23 cellular contexts compared by ENCODE assay signal in the genomic region with DNA sequence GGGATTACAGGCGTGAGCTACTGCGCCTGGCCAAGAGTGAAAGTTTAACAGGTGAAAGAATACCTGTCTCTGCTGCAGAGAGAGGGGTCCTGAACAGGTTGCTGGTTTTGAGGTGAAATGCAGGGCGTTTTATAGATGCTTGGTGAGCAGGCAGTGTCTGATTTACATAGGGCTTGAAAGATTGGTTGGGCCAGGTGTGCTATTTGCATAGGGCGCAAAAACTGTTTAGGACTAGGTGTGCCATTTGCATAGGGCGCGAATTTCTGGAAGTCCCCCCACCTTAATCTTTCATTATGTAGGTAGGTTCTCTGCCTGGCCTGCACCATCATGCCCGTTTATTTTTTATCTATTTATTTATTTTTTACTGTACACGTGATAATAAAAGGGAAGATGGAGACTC. TPM values are rescaled to one million over a fixed set of nuclear protein-coding genes. Genes with fewer than 3 reads are reported as not detected.
"Had no signal": no experiment of that assay in that cellular context is flagged by ENCODE, and none has a peak within 500 bp of the region (broad histone marks: within the 10 kb centered on the region; RNA-seq: fewer than 3 reads in every experiment).

No MANE protein-coding gene starts in this region.

- H3K36me3 Mint-ChIP-seq: mesothelial cell of epicardium; natural killer cell treated with Interleukin-12 subunit alpha and Interleukin-12 subunit beta and Interleukin-15 and Interleukin-18, amount 100 ng/mL, for 72 hours; neural progenitor cell had no signal

- H3K4me3 ChIP-seq: esophagus squamous epithelium, gastroesophageal sphincter, neural progenitor cell, ovary, right atrium auricular region, sigmoid colon, skin epidermis, tibial artery, upper lobe of left lung, uterus had no signal

- H3K4me2 ChIP-seq: neural progenitor cell had no signal

- H3K9ac ChIP-seq: neural progenitor cell had no signal

- H3K27me3 Mint-ChIP-seq: dendritic cell treated with granulocyte-macrophage colony-stimulating factor and Interleukin-4, amounts not matched to agents 40 ng/mL and 50 ng/mL, for 4 days; natural killer cell treated with Interleukin-12 subunit alpha and Interleukin-12 subunit beta and Interleukin-15 and Interleukin-18, amount 100 ng/mL, for 72 hours had no signal

- H3K27me3 ChIP-seq: esophagus squamous epithelium, gastroesophageal sphincter, neural progenitor cell, ovary, right atrium auricular region, sigmoid colon, tibial artery, upper lobe of left lung, uterus had no signal

- H3K27ac ChIP-seq: esophagus squamous epithelium, gastroesophageal sphincter, neural progenitor cell, ovary, right atrium auricular region, sigmoid colon, skin epidermis, tibial artery, upper lobe of left lung, uterus had no signal

- H3K9me3 Mint-ChIP-seq: dendritic cell treated with granulocyte-macrophage colony-stimulating factor and Interleukin-4, amounts not matched to agents 40 ng/mL and 50 ng/mL, for 4 days; mesothelial cell of epicardium; natural killer cell treated with Interleukin-12 subunit alpha and Interleukin-12 subunit beta and Interleukin-15 and Interleukin-18, amount 100 ng/mL, for 72 hours; neural progenitor cell had no signal

- H3K4me3 Mint-ChIP-seq: dendritic cell treated with granulocyte-macrophage colony-stimulating factor and Interleukin-4, amounts not matched to agents 40 ng/mL and 50 ng/mL, for 4 days; mesothelial cell of epicardium; natural killer cell treated with Interleukin-12 subunit alpha and Interleukin-12 subunit beta and Interleukin-15 and Interleukin-18, amount 100 ng/mL, for 72 hours; neural progenitor cell had no signal

- H3K36me3 ChIP-seq: esophagus squamous epithelium, gastroesophageal sphincter, neural progenitor cell, ovary, right atrium auricular region, sigmoid colon, tibial artery, upper lobe of left lung, uterus had no signal

- H3K9me3 ChIP-seq: esophagus squamous epithelium, gastroesophageal sphincter, ovary, right atrium auricular region, sigmoid colon, tibial artery, upper lobe of left lung, uterus had no signal

- DNase-seq: esophagus squamous epithelium; foreskin fibroblast; glutamatergic neuron; islet precursor cell; nucleus accumbens; ovary; sigmoid colon; stimulated activated CD4-positive, alpha-beta T cell treated with anti-CD3 and anti-CD28 coated beads, Interleukin-12 subunit alpha, Interleukin-12 subunit beta, amount 100 ng/mL, for 4 hours; stimulated activated naive CD8-positive, alpha-beta T cell treated with anti-CD3 and anti-CD28 coated beads, Interleukin-15, Interleukin-2, amounts not matched to agents 100 U/mL and 50 U/mL, for 24 hours; tibial artery; upper lobe of left lung; uterus had no signal

- H3K27ac Mint-ChIP-seq: dendritic cell treated with granulocyte-macrophage colony-stimulating factor and Interleukin-4, amounts not matched to agents 40 ng/mL and 50 ng/mL, for 4 days; mesothelial cell of epicardium; natural killer cell treated with Interleukin-12 subunit alpha and Interleukin-12 subunit beta and Interleukin-15 and Interleukin-18, amount 100 ng/mL, for 72 hours; neural progenitor cell had no signal

- H2AFZ ChIP-seq: neural progenitor cell had no signal

- ATAC-seq: gastroesophageal sphincter; left lobe of liver; natural killer cell treated with Interleukin-12 subunit alpha and Interleukin-12 subunit beta and Interleukin-15 and Interleukin-18, amount 100 ng/mL, for 72 hours; stimulated activated naive CD8-positive, alpha-beta T cell treated with anti-CD3 and anti-CD28 coated beads, Interleukin-15, Interleukin-2, amounts not matched to agents 100 U/mL and 50 U/mL, for 24 hours had no signal

RNA-seq across cellular contexts. Expression of a gene that starts 6.5 kb away (rescaled TPM):
- total RNA-seq: epithelial cell of proximal tubule, esophagus squamous epithelium, gastroesophageal sphincter, left lobe of liver, mesothelial cell of epicardium, myocyte, right atrium auricular region, sigmoid colon, temporal lobe, upper lobe of left lung had no signal
